Comparison of ENCODE assay signal across 8 cellular contexts in the genomic region with DNA sequence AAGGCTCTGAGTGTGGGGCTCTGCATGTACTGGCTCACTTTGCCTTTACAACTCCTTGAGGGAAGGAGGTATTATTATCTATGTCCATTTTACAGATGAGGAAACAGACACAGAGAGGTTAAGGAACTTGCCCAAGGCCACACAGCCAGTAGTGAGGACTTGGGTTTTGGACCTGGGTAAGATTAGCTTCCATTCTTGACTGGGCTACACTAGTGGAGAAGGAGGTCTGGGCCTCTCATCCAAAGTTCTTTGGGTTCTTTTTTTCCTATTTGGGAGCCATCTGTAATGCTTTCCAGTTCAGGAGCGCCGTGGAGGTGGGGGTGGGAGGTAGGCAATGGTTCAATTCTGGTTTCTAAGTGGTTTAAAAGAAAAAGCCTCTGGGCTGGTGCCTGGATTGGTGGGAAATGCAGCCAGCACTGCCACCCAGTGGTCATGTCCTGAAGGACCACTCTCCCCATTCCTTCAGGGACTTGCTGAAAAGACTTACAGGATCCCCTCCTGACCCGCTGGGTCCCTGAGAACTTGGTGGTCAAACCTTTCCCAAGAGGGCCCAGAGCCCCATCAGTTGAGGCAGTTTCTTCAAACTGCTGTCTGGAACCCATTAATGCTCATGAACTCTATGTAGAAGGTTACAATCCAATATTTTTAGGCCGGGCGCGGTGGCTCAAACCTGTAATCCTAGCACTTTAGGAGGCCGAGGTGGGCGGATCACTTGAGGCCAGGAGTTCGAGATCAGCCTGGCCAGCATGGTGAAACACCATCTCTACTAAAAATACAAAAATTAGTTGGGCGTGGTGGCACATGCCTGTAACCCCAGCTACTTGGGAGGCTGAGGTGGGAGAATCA. TPM values are rescaled to one million over a fixed set of nuclear protein-coding genes. Genes with fewer than 3 reads are reported as not detected.
DNase-seq lines count a peak whose midpoint lies in the region; ATAC-seq and TF ChIP-seq lines count a peak whose summit lies in the region.

No MANE protein-coding gene starts in this region.

- H3K36me3 ChIP-seq in tibial artery, result no peaks in the 10 kb centered on the region

- peak; percentile 92 for TF ChIP-seq CTCF in neural crest cell (conservative IDR thresholded peaks at IDR 0.05)
- peak; percentile 86 to 88 for TF ChIP-seq CTCF in tibial artery (IDR thresholded peaks at IDR 0.05)

- no peak overlapping the region for H3K27ac ChIP-seq in tibial artery

- H3K9me3 ChIP-seq in tibial artery, result no peaks in the 10 kb centered on the region

- H3K4me1 ChIP-seq in tibial artery, result no peaks in the 10 kb centered on the region

- H3K36me3 Mint-ChIP-seq in activated T-cell treated with anti-CD3 and anti-CD28 coated beads, Interleukin-2, amount 50 U/mL, for 4 hours (ENCODE audit: insufficient read depth), result no peaks in the 10 kb centered on the region
- H3K36me3 Mint-ChIP-seq in neural crest cell (ENCODE audit: low read depth), result no peaks in the 10 kb centered on the region

- intact Hi-C loops in tibial artery (cut with DNase I; ENCODE audit: low total_unique reads), result no loop called here

- H3K4me1 Mint-ChIP-seq in activated T-cell treated with anti-CD3 and anti-CD28 coated beads, Interleukin-2, amount 50 U/mL, for 4 hours (ENCODE audit: low read depth), result no peaks in the 10 kb centered on the region
- H3K4me1 Mint-ChIP-seq in neural crest cell, result peaks cover 4% of the 10 kb centered on the region

- peak in 12 of 14 donors; percentile 4 to 47 (median 29) for DNase-seq in C1 segment of cervical spinal cord (lab: John Stamatoyannopoulos, UW)
- peak; percentile 46 for DNase-seq in OCI-M2 (lab: John Stamatoyannopoulos, UW; ENCODE audit: unreplicated experiment)
- peak; percentile 64 for DNase-seq in activated T-cell treated with anti-CD3 and anti-CD28 coated beads, Interleukin-2, amount 50 U/mL, for 4 hours
- DNase-seq in fibroblast of peridontal ligament (ENCODE audit: extremely low read depth), result peak; percentile 76
- peak; percentile 80 for DNase-seq in neural crest cell (ENCODE audit: low read depth, low spot score)
- peak; percentile 61 to 77 for DNase-seq in tibial artery

- H3K4me3 ChIP-seq in tibial artery, result no peak overlapping the region

- H3K27me3 ChIP-seq in tibial artery, result peaks cover 0 to 18% of the 10 kb centered on the region in 2 donors

- H3K4me3 Mint-ChIP-seq in activated T-cell treated with anti-CD3 and anti-CD28 coated beads, Interleukin-2, amount 50 U/mL, for 4 hours, result no peak overlapping the region
- H3K4me3 Mint-ChIP-seq in neural crest cell, result no peak overlapping the region

- peak; percentile 77 for ATAC-seq in GM19023 (IDR thresholded peaks at IDR 0.05; ENCODE audit: unreplicated experiment)
- peak; percentile 64 for ATAC-seq in HG03460 (IDR thresholded peaks at IDR 0.05; ENCODE audit: unreplicated experiment)
- peak; percentile 92 to 94 for ATAC-seq in activated T-cell treated with anti-CD3 and anti-CD28 coated beads, Interleukin-2, amount 50 U/mL, for 4 hours

- H3K27me3 Mint-ChIP-seq in activated T-cell treated with anti-CD3 and anti-CD28 coated beads, Interleukin-2, amount 50 U/mL, for 4 hours (ENCODE audit: low read depth), result peaks cover 14% of the 10 kb centered on the region
- H3K27me3 Mint-ChIP-seq in neural crest cell (ENCODE audit: low read depth), result peaks cover 26% of the 10 kb centered on the region

- no peak overlapping the region for H3K27ac Mint-ChIP-seq in neural crest cell (ENCODE audit: unreplicated experiment)

- no peaks in the 10 kb centered on the region for H3K9me3 Mint-ChIP-seq in activated T-cell treated with anti-CD3 and anti-CD28 coated beads, Interleukin-2, amount 50 U/mL, for 4 hours
- H3K9me3 Mint-ChIP-seq in neural crest cell, result no peaks in the 10 kb centered on the region

RNA-seq across cellular contexts. Expression of a gene that starts 38.6 kb away (rescaled TPM):
- not detected for total RNA-seq in activated T-cell treated with anti-CD3 and anti-CD28 coated beads, Interleukin-2, amount 50 U/mL, for 4 hours
- total RNA-seq in neural crest cell, result not detected in 2 replicates

RNA-seq across cellular contexts. Expression of a gene that starts 50.3 kb away (rescaled TPM):
- 10 to 100 TPM; 70.8 to 78.4 (median 74.4) TPM for total RNA-seq in activated T-cell treated with anti-CD3 and anti-CD28 coated beads, Interleukin-2, amount 50 U/mL, for 4 hours
- 33.7 and 33.9 TPM in 2 replicates for total RNA-seq in neural crest cell

RNA-seq across cellular contexts. Expression of a gene that starts 51.0 kb away (rescaled TPM):
- total RNA-seq in activated T-cell treated with anti-CD3 and anti-CD28 coated beads, Interleukin-2, amount 50 U/mL, for 4 hours, result 1 to 10 TPM; 4.6 to 5.1 (median 5.0) TPM
- total RNA-seq in neural crest cell, result 6.7 and 10.1 TPM in 2 replicates

Comparison
In these comparisons a context has a peak if more than half of its experiments do, and no peak if none do; other contexts are left out.
1. DNase-seq: peak in every context shown above with its lines; median percentile 80 in neural crest cell; 76 in fibroblast of peridontal ligament; 69 in tibial artery; 64 in activated T-cell treated with anti-CD3 and anti-CD28 coated beads, Interleukin-2, amount 50 U/mL, for 4 hours; 46 in OCI-M2; 29 in C1 segment of cervical spinal cord.